Comparison of ENCODE assay signal across 20 cellular contexts in genomic region chr22:29265306-29265705, GRCh38. TPM values are rescaled to one million over a fixed set of nuclear protein-coding genes. Genes with fewer than 3 reads are reported as not detected.
"Had no signal": no experiment of that assay in that cellular context is flagged by ENCODE, and none has a peak within 500 bp of the region (broad histone marks: within the 10 kb centered on the region; RNA-seq: fewer than 3 reads in every experiment).

No MANE protein-coding gene starts in this region.

- ATAC-seq: activated CD8-positive, alpha-beta T cell treated with anti-CD3 and anti-CD28 coated beads, Interleukin-2, amount 10 ng/mL, durations not matched to agents 7 days and 5 days; activated naive CD4-positive, alpha-beta T cell treated with anti-CD3 and anti-CD28 coated beads, Interleukin-2, amount 50 U/mL, for 72 hours; effector memory CD8-positive, alpha-beta T cell; esophagus mucosa; mucosa of descending colon; T-cell had no signal

- FAIRE-seq: colon, endothelial cell of umbilical vein, frontal cortex had no signal

- H3K27me3 ChIP-seq: adrenal gland, breast epithelium, dorsolateral prefrontal cortex had no signal

- DNase-seq: activated CD4-positive, alpha-beta T cell treated with anti-CD3 and anti-CD28 coated beads for 1 hour; activated CD4-positive, alpha-beta T cell treated with anti-CD3 and anti-CD28 coated beads, Interleukin-2, amount 50 U/mL, for 1 hour; activated CD8-positive, alpha-beta T cell treated with anti-CD3 and anti-CD28 coated beads, Interleukin-2, amount 10 ng/mL, durations not matched to agents 7 days and 5 days; effector memory CD8-positive, alpha-beta T cell; hypothalamus; mucosa of descending colon; retina; stimulated activated CD4-positive, alpha-beta T cell treated with anti-CD3 and anti-CD28 coated beads, Interleukin-4, amount 100 ng/mL, for 1 hour; stimulated activated naive CD4-positive, alpha-beta T cell treated with Interleukin-2 at 50 U/mL for 16 hours; T-cell had no signal

- H3K36me3 ChIP-seq: breast epithelium had no signal

- H3K4me3 ChIP-seq: adrenal gland, breast epithelium, mucosa of descending colon, thoracic aorta had no signal

- H3K9me3 ChIP-seq: adrenal gland, breast epithelium, mucosa of descending colon, thoracic aorta had no signal

- H3K27ac ChIP-seq: thoracic aorta had no signal

RNA-seq across cellular contexts. Expression of gene EMID1, which starts 59.6 kb away (rescaled TPM):
- total RNA-seq: activated CD8-positive, alpha-beta T cell treated with anti-CD3 and anti-CD28 coated beads, Interleukin-2, amount 10 ng/mL, durations not matched to agents 7 days and 5 days; activated T-helper 1 cell treated with anti-CD3 and anti-CD28 coated beads, Interleukin-12 subunit alpha, Interleukin-12 subunit beta, Interleukin-2, Interleukin-4 antibody, amounts not matched to agents 30 ng/mL and 10 ng/mL and 1 ng/mL, durations not matched to agents 14 hours and 24 hours and 36 hours had no signal
